1 cellular context compared by ENCODE assay signal in the genomic region with DNA sequence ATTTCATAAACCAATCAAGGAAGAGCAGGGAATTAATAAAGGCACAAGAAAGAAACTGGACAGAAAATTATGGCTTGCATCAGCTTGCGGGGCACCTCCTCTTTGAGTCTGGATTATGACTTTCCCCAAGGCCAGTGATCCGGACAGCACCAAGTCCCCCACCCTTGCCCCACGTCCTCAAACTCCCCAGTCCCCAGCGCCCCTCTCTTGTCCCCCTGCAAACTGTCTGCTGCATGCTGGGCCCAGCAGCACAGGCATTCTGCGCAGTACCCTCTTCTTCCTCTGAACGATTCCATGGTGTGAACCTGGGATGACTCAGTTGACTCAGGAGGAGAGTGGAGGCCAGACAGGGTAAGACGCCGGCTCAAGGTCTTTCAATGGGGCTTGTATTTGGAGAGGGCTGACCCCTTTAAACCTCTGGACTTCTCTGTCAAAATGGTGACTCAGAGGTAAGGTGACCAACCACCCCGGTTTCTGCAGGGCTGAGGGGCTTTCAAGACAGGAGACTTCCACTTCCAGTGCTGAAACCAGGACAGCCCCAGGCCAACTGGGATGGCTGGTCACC.
TF ChIP-seq lines count a peak whose summit lies in the region.

No MANE protein-coding gene starts in this region.

TF ChIP-seq in IMR-90, 13 proteins besides CTCF, POLR2A, EP300 and RAD21 (continued from another document):
- TF ChIP-seq NFE2L2 (IDR thresholded peaks at IDR 0.05; ENCODE audit: low read depth, low read length) (no peak), RCOR1 (IDR thresholded peaks at IDR 0.05; ENCODE audit: insufficient replicate concordance, low read length) (no peak), SMC3 (IDR thresholded peaks at IDR 0.05; ENCODE audit: low read depth, low read length) (no peak), MXI1 (IDR thresholded peaks at IDR 0.05; ENCODE audit: borderline replicate concordance, low read depth, low read length) (no peak), MAZ (IDR thresholded peaks at IDR 0.05; ENCODE audit: borderline replicate concordance, low read depth, low read length) (no peak), BHLHE40 (IDR thresholded peaks at IDR 0.05; ENCODE audit: low read depth, low read length) (no peak), CEBPB (IDR thresholded peaks at IDR 0.05; ENCODE audit: low read depth, low read length) (no peak), RFX5 (IDR thresholded peaks at IDR 0.05; ENCODE audit: low read depth, low read length) (no peak), FOS (IDR thresholded peaks at IDR 0.05; ENCODE audit: low read depth, low read length) (no peak), CHD1 (IDR thresholded peaks at IDR 0.05; ENCODE audit: low read depth, low read length) (no peak)
- TF ChIP-seq, protein P1, sequence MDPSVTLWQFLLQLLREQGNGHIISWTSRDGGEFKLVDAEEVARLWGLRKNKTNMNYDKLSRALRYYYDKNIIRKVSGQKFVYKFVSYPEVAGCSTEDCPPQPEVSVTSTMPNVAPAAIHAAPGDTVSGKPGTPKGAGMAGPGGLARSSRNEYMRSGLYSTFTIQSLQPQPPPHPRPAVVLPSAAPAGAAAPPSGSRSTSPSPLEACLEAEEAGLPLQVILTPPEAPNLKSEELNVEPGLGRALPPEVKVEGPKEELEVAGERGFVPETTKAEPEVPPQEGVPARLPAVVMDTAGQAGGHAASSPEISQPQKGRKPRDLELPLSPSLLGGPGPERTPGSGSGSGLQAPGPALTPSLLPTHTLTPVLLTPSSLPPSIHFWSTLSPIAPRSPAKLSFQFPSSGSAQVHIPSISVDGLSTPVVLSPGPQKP (IDR thresholded peaks at IDR 0.05; ENCODE audit: borderline replicate concordance, low read depth, low read length): no peak
- TF ChIP-seq, protein P2, sequence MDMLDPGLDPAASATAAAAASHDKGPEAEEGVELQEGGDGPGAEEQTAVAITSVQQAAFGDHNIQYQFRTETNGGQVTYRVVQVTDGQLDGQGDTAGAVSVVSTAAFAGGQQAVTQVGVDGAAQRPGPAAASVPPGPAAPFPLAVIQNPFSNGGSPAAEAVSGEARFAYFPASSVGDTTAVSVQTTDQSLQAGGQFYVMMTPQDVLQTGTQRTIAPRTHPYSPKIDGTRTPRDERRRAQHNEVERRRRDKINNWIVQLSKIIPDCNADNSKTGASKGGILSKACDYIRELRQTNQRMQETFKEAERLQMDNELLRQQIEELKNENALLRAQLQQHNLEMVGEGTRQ (IDR thresholded peaks at IDR 0.05; ENCODE audit: low read depth, low read length): no peak
TF ChIP-seq in IMR-90: peak in this region for 0.
